In the genomic region with DNA sequence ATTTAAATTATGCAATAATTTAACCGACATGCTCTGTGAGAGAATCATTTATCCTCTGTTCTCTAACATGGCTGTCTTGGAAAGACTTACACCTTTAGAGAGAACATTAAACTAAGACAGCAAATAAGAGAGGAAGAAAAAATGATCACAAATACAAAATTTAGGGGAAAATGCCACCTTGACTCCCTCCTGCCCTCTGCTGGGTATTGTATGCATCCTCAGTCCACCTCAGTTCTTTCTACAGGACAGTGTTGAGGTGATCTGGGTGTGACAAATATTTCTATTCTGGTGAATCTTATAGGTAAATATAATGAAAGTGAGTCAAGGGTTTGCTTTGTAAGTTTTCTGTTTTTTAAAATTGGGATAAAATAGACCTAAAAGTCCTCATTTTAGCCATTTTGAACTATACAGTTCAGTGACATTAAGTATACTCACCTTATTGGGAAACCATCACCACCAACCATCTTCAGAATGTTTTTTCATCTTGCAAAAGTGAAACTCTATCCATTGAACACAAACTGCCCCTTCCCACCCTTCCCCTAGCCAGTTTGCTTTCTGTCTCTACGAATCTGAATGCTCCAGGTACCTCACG, we compare ENCODE assay signal across 9 cellular contexts.
DNase-seq lines count a peak whose midpoint lies in the region; ATAC-seq and TF ChIP-seq lines count a peak whose summit lies in the region.
"Had no signal": no experiment of that assay in that cellular context is flagged by ENCODE, and none has a peak within 500 bp of the region (broad histone marks: within the 10 kb centered on the region; RNA-seq: fewer than 3 reads in every experiment).

No MANE protein-coding gene starts in this region.

- TF ChIP-seq EP300 in Ishikawa (IDR thresholded peaks at IDR 0.05; ENCODE audit: borderline replicate concordance) = no peak

- H3K36me3 ChIP-seq in left lung = no peaks in the 10 kb centered on the region
- H3K36me3 ChIP-seq in neuronal stem cell (replicated peaks in 1 of 2; ENCODE audit: control insufficient read depth in 2 of 2, insufficient read depth in 2 of 2, low read length in 2 of 2) = no peaks in the 10 kb centered on the region
- H3K36me3 ChIP-seq: BLaER1 had no signal

- intact Hi-C loops in left lung (cut with DNase I) = no loop called here

- H2BK15ac ChIP-seq in neuronal stem cell (ENCODE audit: low read length) = no peak overlapping the region

- no peak overlapping the region for H2BK5ac ChIP-seq in neuronal stem cell (ENCODE audit: low read length)

- TF ChIP-seq RAD21 in Ishikawa (IDR thresholded peaks at IDR 0.05; ENCODE audit: low read depth) = peak; percentile 4; the same call in 1 of the 2 replicates

- no peak overlapping the region for H3K4ac ChIP-seq in neuronal stem cell (ENCODE audit: low read length)

- H3K4me3 ChIP-seq in left lung = no peak overlapping the region
- H3K4me3 ChIP-seq in neuronal stem cell (ENCODE audit: low read length in 2 of 2) = no peak overlapping the region
- H3K4me3 ChIP-seq: BLaER1 had no signal

- H3K14ac ChIP-seq in neuronal stem cell (ENCODE audit: low read length) = no peak overlapping the region

- TF ChIP-seq CTCF in left lung (IDR thresholded peaks at IDR 0.05) = peak; percentile 59 to 61

- H2BK12ac ChIP-seq in neuronal stem cell (ENCODE audit: low read length) = no peak overlapping the region

- no peak overlapping the region for H2AK5ac ChIP-seq in neuronal stem cell (ENCODE audit: low read depth, low read length)

- no peak overlapping the region for H3K9ac ChIP-seq in neuronal stem cell (ENCODE audit: low read depth, low read length, poor library complexity)
- H3K9ac ChIP-seq: BLaER1 had no signal

- no peaks in the 10 kb centered on the region for H3K4me1 ChIP-seq in left lung
- peaks cover 2% of the 10 kb centered on the region in 2 donors for H3K4me1 ChIP-seq in neuronal stem cell (ENCODE audit: control insufficient read depth in 2 of 2, insufficient read depth in 1 of 2, low read depth in 1 of 2, low read length in 2 of 2)
- H3K4me1 ChIP-seq: BLaER1 had no signal

- H3K23ac ChIP-seq in neuronal stem cell (ENCODE audit: low read depth, low read length, poor library complexity) = no peak overlapping the region

- H3K9me3 ChIP-seq in left lung (no peaks in the 10 kb centered on the region), neuronal stem cell (replicated peaks in 1 of 2; ENCODE audit: control insufficient read depth in 2 of 2, insufficient read depth in 1 of 2, low read depth in 1 of 2, low read length in 2 of 2) (no peaks in the 10 kb centered on the region)
- H3K9me3 ChIP-seq: BLaER1 had no signal

- no peak overlapping the region for H3K27ac ChIP-seq in left lung
- no peak overlapping the region for H3K27ac ChIP-seq in neuronal stem cell (replicated peaks; ENCODE audit: low read length)
- H3K27ac ChIP-seq: BLaER1 had no signal

- H3K18ac ChIP-seq in neuronal stem cell (ENCODE audit: low read length) = no peak overlapping the region

- peak; percentile 64 for ATAC-seq in left lung

- H4K8ac ChIP-seq in neuronal stem cell (ENCODE audit: low read depth, low read length) = no peak overlapping the region

- no peaks in the 10 kb centered on the region for H3K27me3 ChIP-seq in left lung
- no peaks in the 10 kb centered on the region for H3K27me3 ChIP-seq in neuronal stem cell (ENCODE audit: control insufficient read depth in 3 of 3, insufficient read depth in 3 of 3, low read depth in 1 of 3, low read length in 3 of 3)
- H3K27me3 ChIP-seq: BLaER1 had no signal

- no peak overlapping the region for H2BK120ac ChIP-seq in neuronal stem cell (ENCODE audit: low read depth, low read length)

- no CpG with 5 or more reads among the region's 3 CpGs for WGBS in neuronal stem cell (ENCODE audit: extremely low coverage in 2 of 2, insufficient read length in 2 of 2, insufficient replicate concordance in 1 of 2), 2 donors

- H3K4me2 ChIP-seq in neuronal stem cell (ENCODE audit: insufficient read depth, low read length, poor library complexity, severe bottlenecking) = no peak overlapping the region
- H3K4me2 ChIP-seq: BLaER1 had no signal

- H3K79me1 ChIP-seq in neuronal stem cell (ENCODE audit: low read depth, low read length) = no peaks in the 10 kb centered on the region

- DNase-seq in NCI-H1092 treated with DMSO at 0.1 percent for 48 hours (lab: John Stamatoyannopoulos, UW) (peak; percentile 2), NCI-H1092 (lab: John Stamatoyannopoulos, UW) (no peak), left lung (no peak), neuronal stem cell (ENCODE audit: low spot score) (no peak), DMS79 (lab: John Stamatoyannopoulos, UW) (no peak), NCI-H2196 (lab: John Stamatoyannopoulos, UW; ENCODE audit: unreplicated experiment) (no peak)
- DNase-seq in activated naive CD4-positive, alpha-beta T cell treated with anti-CD3 and anti-CD28 coated beads, Interleukin-2, amount 50 U/mL, for 16 hours = peak; percentile 17

- H4K91ac ChIP-seq in neuronal stem cell (ENCODE audit: low read depth, low read length, poor library complexity) = no peak overlapping the region

- no peak overlapping the region for H2AFZ ChIP-seq in neuronal stem cell (ENCODE audit: low read length)

TF ChIP-seq in Ishikawa, 13 proteins besides CTCF, POLR2A, EP300 and RAD21:
- TF ChIP-seq TCF12 (IDR thresholded peaks at IDR 0.05; ENCODE audit: low read depth) (no peak), TAF1 (IDR thresholded peaks at IDR 0.05; ENCODE audit: low read depth) (no peak), CREB1 (IDR thresholded peaks at IDR 0.05; ENCODE audit: low read depth) (no peak), NFIC (IDR thresholded peaks at IDR 0.05) (no peak), FOXM1 (IDR thresholded peaks at IDR 0.05; ENCODE audit: borderline replicate concordance, low read depth) (no peak), EGR1 (IDR thresholded peaks at IDR 0.05) (no peak), USF1 (IDR thresholded peaks at IDR 0.05) (no peak), TEAD4 (IDR thresholded peaks at IDR 0.05) (no peak), ZBTB7A (IDR thresholded peaks at IDR 0.05; ENCODE audit: low read depth) (no peak)

Comparison
In these comparisons a context has a peak if more than half of its experiments do, and no peak if none do; other contexts are left out.
1. DNase-seq: peak in NCI-H1092 treated with DMSO at 0.1 percent for 48 hours (single experiment) and activated naive CD4-positive, alpha-beta T cell treated with anti-CD3 and anti-CD28 coated beads, Interleukin-2, amount 50 U/mL, for 16 hours (single experiment); none in NCI-H1092 (single experiment), left lung (0 of 2), neuronal stem cell (single experiment), DMS79 (single experiment) and NCI-H2196 (single experiment).